8 cellular contexts compared by ENCODE assay signal in genomic region chr19:47097396-47098217, GRCh38. TPM values are rescaled to one million over a fixed set of nuclear protein-coding genes. Genes with fewer than 3 reads are reported as not detected.
DNase-seq lines count a peak whose midpoint lies in the region; ATAC-seq lines count a peak whose summit lies in the region.

No MANE protein-coding gene starts in this region.

- H3K79me2 ChIP-seq in ACC112 (ENCODE audit: control insufficient read depth, insufficient read depth, low read length, unreplicated experiment): peaks cover 81% of the 10 kb centered on the region

- H3K36me3 ChIP-seq in ACC112 (ENCODE audit: insufficient read depth, low read length): no peaks in the 10 kb centered on the region

- peak; percentile 63 for DNase-seq in RPMI7951 (ENCODE audit: low read depth)
- peak; percentile 70 for DNase-seq in fibroblast of peridontal ligament (ENCODE audit: extremely low read depth)
- DNase-seq in occipital lobe (lab: John Stamatoyannopoulos, UW): peak; percentile 43
- DNase-seq in T-helper 9 cell: no peak
- DNase-seq in NCI-H510A (lab: John Stamatoyannopoulos, UW): no peak

- H3K27ac ChIP-seq in ACC112 (ENCODE audit: low read depth, low read length): peak overlapping the region; percentile 27; the same call in 1 of the 2 replicates

- ATAC-seq in GM19395 (IDR thresholded peaks at IDR 0.05; ENCODE audit: unreplicated experiment) (no peak), GM19324 (IDR thresholded peaks at IDR 0.05; ENCODE audit: low FRiP score, unreplicated experiment) (no peak)

- H3K27me3 ChIP-seq in ACC112 (ENCODE audit: insufficient read depth, low read length): no peaks in the 10 kb centered on the region

- no peak overlapping the region for H2AFZ ChIP-seq in ACC112 (ENCODE audit: low read length, unreplicated experiment)

- peaks cover 15% of the 10 kb centered on the region for H3K4me1 ChIP-seq in ACC112 (ENCODE audit: control insufficient read depth, insufficient read depth, low read length, unreplicated experiment)

- no peak overlapping the region for H3K4me3 ChIP-seq in ACC112 (ENCODE audit: low read depth, low read length)

RNA-seq across cellular contexts. Expression of gene ZC3H4, which starts 16.0 kb away (rescaled TPM):
- 6.7 and 7.4 TPM in 2 replicates for total RNA-seq in RPMI7951 (2014; rRNA removed; shearing (Covaris generic))
- 11.2 TPM for total RNA-seq in occipital lobe

RNA-seq across cellular contexts. Expression of gene SAE1, which starts 33.0 kb away (rescaled TPM):
- 251 and 272 TPM in 2 replicates for total RNA-seq in RPMI7951 (2014; rRNA removed; shearing (Covaris generic))
- 76.3 TPM for total RNA-seq in occipital lobe

RNA-seq across cellular contexts. Expression of gene TMEM160, which starts 49.2 kb away (rescaled TPM):
- 49.0 and 61.2 TPM in 2 replicates for total RNA-seq in RPMI7951 (2014; rRNA removed; shearing (Covaris generic))
- 20.9 TPM for total RNA-seq in occipital lobe

Comparison
In these comparisons a context has a peak if more than half of its experiments do, and no peak if none do; other contexts are left out.
1. DNase-seq: peak in RPMI7951 (single experiment), fibroblast of peridontal ligament (single experiment) and occipital lobe (single experiment); none in T-helper 9 cell (single experiment) and NCI-H510A (single experiment).